Comparison of ENCODE assay signal across 1 cellular context in genomic region chr19:44303976-44304568, GRCh38.
TF ChIP-seq lines count a peak whose summit lies in the region.

No MANE protein-coding gene starts in this region.

TF ChIP-seq in K562, 482 proteins besides CTCF, POLR2A, EP300 and RAD21:
- TF ChIP-seq MITF (IDR thresholded peaks at IDR 0.05) = no peak
- peak; percentile 19; the same call in 1 of the 2 replicates for TF ChIP-seq HMBOX1 (IDR thresholded peaks at IDR 0.05)
- no peak for TF ChIP-seq ZNF780A (CRISPR knock-in tag; IDR thresholded peaks at IDR 0.05)
- 0 out of 2 replicates have a peak, but pooled peaks have one; percentile 28 for TF ChIP-seq HES1 (IDR thresholded peaks at IDR 0.05; ENCODE audit: low read depth)
- TF ChIP-seq THAP7 (CRISPR knock-in tag; IDR thresholded peaks at IDR 0.05) = no peak
- TF ChIP-seq ZNF77 (CRISPR knock-in tag; IDR thresholded peaks at IDR 0.05) = no peak
- no peak for TF ChIP-seq ZNF398 (CRISPR knock-in tag; IDR thresholded peaks at IDR 0.05)
